19 cellular contexts compared by ENCODE assay signal in the genomic region with DNA sequence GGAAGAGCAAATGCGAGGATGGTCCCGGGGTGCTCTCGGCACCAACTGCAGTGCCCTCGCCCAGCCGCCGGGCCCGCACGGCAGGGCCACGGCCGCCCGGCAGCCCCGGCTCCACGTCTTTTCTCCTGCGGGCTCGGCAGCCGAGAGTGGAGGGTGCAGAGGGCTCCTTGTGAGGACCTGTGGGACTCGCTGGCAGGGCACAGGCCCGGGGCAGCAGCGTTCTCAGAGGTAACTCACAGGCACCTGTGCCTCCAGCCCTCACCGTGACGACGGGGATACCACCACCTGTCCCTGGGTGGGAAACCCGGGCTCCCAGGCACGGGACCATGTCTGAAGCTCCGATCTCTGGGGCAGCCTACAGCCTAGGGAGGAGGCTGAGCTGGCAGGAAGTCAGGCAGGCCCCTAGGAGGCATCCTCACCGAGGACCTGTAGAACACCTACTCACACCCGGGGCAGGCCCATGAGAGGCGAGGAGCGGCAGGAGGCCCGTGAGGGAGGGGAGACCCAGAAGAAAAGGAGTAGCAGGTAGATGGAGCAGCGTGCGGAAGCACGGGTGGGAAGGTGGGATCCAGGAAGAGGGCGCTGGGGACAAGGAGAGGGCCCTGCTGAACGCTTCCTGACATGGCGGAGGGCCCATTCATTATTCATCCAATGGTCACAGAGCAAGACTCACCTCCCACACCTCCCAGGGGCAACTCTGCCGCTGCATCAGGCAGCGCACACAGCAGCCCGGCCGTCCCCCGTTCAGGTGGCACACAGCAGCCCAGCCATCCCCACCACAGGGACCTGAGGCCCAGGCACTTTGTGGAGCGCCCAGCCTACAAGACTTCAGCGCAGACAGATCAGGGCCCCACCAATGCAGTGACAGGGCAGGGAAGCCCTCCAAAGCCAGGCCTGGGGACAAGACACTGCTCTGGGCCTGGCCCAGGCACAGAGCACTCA.
DNase-seq lines count a peak whose midpoint lies in the region; ATAC-seq, FAIRE-seq and TF ChIP-seq lines count a peak whose summit lies in the region.
"Had no signal": no experiment of that assay in that cellular context is flagged by ENCODE, and none has a peak within 500 bp of the region (broad histone marks: within the 10 kb centered on the region; RNA-seq: fewer than 3 reads in every experiment).

No MANE protein-coding gene starts in this region.

- H3K4me3 ChIP-seq in H1 (ENCODE audit: extremely low read depth in 1 of 4, insufficient read depth in 2 of 4, low read depth in 3 of 4, low read length in 4 of 4) (no peak overlapping the region), aorta (ENCODE audit: low read length in 2 of 2) (no peak overlapping the region)
- H3K4me3 ChIP-seq: left lung, mucosa of descending colon, testis had no signal

- intact Hi-C loops in aorta (cut with DNase I) = no loop called here

- no peak overlapping the region for H3K4me3 Mint-ChIP-seq in T-helper 1 cell treated with Interleukin-12 subunit alpha and Interleukin-12 subunit beta and Interleukin-4 antibody, amounts not matched to agents 30 μg/mL and 1 μg/mL, for 36 hours

- FAIRE-seq in H1 (lab: Jason Lieb, UNC) = no peak
- FAIRE-seq: endometrium, GM19239, H54 had no signal

- peak; percentile 19 for DNase-seq in stimulated activated CD4-positive, alpha-beta T cell treated with anti-CD3 and anti-CD28 coated beads, Interleukin-4, amount 100 ng/mL, for 1 hour
- no peak for DNase-seq in stimulated activated CD4-positive, alpha-beta T cell treated with anti-CD3 and anti-CD28 coated beads, Interleukin-4, amount 100 ng/mL, for 24 hours
- no peak for DNase-seq in H1 (ENCODE audit: low read depth in 1 of 2, low spot score in 2 of 2)
- no peak for DNase-seq in aorta
- no peak for DNase-seq in NCI-H524 treated with DMSO at 0.1 percent for 48 hours (lab: John Stamatoyannopoulos, UW)
- DNase-seq: activated effector memory CD4-positive, alpha-beta T cell treated with Interleukin-2 at 50 U/mL for 16 hours; NCI-H1417 treated with DMSO at 0.1 percent for 48 hours; NCI-H526 treated with DMSO at 0.1 percent for 48 hours; nucleus accumbens; retina; stimulated activated CD4-positive, alpha-beta T cell treated with anti-CD3 and anti-CD28 coated beads, Interleukin-12 subunit alpha, Interleukin-12 subunit beta, amount 100 ng/mL, for 4 hours; testis had no signal

- H3K79me2 ChIP-seq in H1 (ENCODE audit: control insufficient read depth in 1 of 2, insufficient read depth in 2 of 2, low read length in 2 of 2) = no peaks in the 10 kb centered on the region

- H3K4me1 ChIP-seq in H1 (replicated peaks in 1 of 4; ENCODE audit: control insufficient read depth in 3 of 4, insufficient read depth in 4 of 4, low read length in 3 of 4) = no peaks in the 10 kb centered on the region; a peak in 1 of 7 replicates
- H3K4me1 ChIP-seq in aorta (ENCODE audit: control insufficient read depth in 1 of 2, insufficient read depth in 2 of 2, low read length in 2 of 2) = no peaks in the 10 kb centered on the region
- H3K4me1 ChIP-seq: left lung, testis had no signal

- no peak overlapping the region for H3K18ac ChIP-seq in H1 (ENCODE audit: extremely low read depth, low read length)

- H3K23ac ChIP-seq in H1 (ENCODE audit: insufficient read length) = no peak overlapping the region

- no peak overlapping the region for H4K5ac ChIP-seq in H1 (ENCODE audit: insufficient read length, low read depth, low read length)

- H3K27ac Mint-ChIP-seq in T-helper 1 cell treated with Interleukin-12 subunit alpha and Interleukin-12 subunit beta and Interleukin-4 antibody, amounts not matched to agents 30 μg/mL and 1 μg/mL, for 36 hours = peak overlapping the region; percentile 53

- no peak overlapping the region for H3K27ac ChIP-seq in H1 (ENCODE audit: low read depth, low read length)
- H3K27ac ChIP-seq in aorta (ENCODE audit: low read depth in 1 of 2, low read length in 2 of 2) = no peak overlapping the region
- H3K27ac ChIP-seq: left lung, testis had no signal

- no peak overlapping the region for H4K91ac ChIP-seq in H1 (replicated peaks; ENCODE audit: insufficient read length, low read length)

- H2BK120ac ChIP-seq in H1 (replicated peaks; ENCODE audit: low read depth, low read length) = no peak overlapping the region

- H3K14ac ChIP-seq in H1 (ENCODE audit: insufficient read length) = no peak overlapping the region

- TF ChIP-seq EP300 in H1 (IDR thresholded peaks at IDR 0.05; ENCODE audit: borderline replicate concordance in 1 of 2, low read depth in 2 of 2, low read length in 2 of 2) = no peak

- no peak overlapping the region; a peak in 1 of 7 replicates for H3K9ac ChIP-seq in H1 (replicated peaks in 1 of 4; ENCODE audit: extremely low read depth in 1 of 4, low read depth in 3 of 4, low read length in 3 of 4)

- H4K20me1 ChIP-seq in H1 (replicated peaks in 1 of 2; ENCODE audit: control insufficient read depth in 1 of 2, insufficient read depth in 2 of 2, low read length in 2 of 2) = no peaks in the 10 kb centered on the region

- no peaks in the 10 kb centered on the region for H3K27me3 Mint-ChIP-seq in T-helper 1 cell treated with Interleukin-12 subunit alpha and Interleukin-12 subunit beta and Interleukin-4 antibody, amounts not matched to agents 30 μg/mL and 1 μg/mL, for 36 hours (ENCODE audit: low read depth)

- WGBS in H1 (ENCODE audit: extremely low coverage in 1 of 2, insufficient coverage in 1 of 2, insufficient read length in 1 of 2, insufficient replicate concordance in 2 of 2, low coverage in 1 of 2, low lambda C conversion rate in 2 of 2, missing lambda C conversion rate in 1 of 2), 2 experiments = 92% methylated on average over 37 of the region's 43 CpGs; no CpG with 5 or more reads in 1 of the 2 experiments
- 93 to 98% methylated on average over 43 of the region's 43 CpGs for WGBS in aorta, 2 donors

- ATAC-seq in HG02571 (IDR thresholded peaks at IDR 0.05; ENCODE audit: unreplicated experiment) (no peak), aorta (ENCODE audit: low FRiP score) (no peak)
- ATAC-seq: left lung, mucosa of descending colon had no signal

- H3K56ac ChIP-seq in H1 (replicated peaks; ENCODE audit: insufficient read length, low read depth, low read length) = no peak overlapping the region

- H3K36me3 Mint-ChIP-seq in T-helper 1 cell treated with Interleukin-12 subunit alpha and Interleukin-12 subunit beta and Interleukin-4 antibody, amounts not matched to agents 30 μg/mL and 1 μg/mL, for 36 hours (ENCODE audit: low read depth) = peaks cover 7% of the 10 kb centered on the region

- CTCF ChIA-PET in H1 (lab: Charles Lee; ENCODE audit: partially characterized antibody) = interaction anchor here (0.6 kb wide), 1 partner anchor 23 kb away, joined by 3 read pairs; no protein-coding TSS in a partner anchor

- H3K9me3 Mint-ChIP-seq in T-helper 1 cell treated with Interleukin-12 subunit alpha and Interleukin-12 subunit beta and Interleukin-4 antibody, amounts not matched to agents 30 μg/mL and 1 μg/mL, for 36 hours = no peaks in the 10 kb centered on the region

- H2BK20ac ChIP-seq in H1 (ENCODE audit: low read length) = no peak overlapping the region

- H2BK15ac ChIP-seq in H1 (ENCODE audit: low read length) = no peak overlapping the region

- H2AK5ac ChIP-seq in H1 (ENCODE audit: low read depth, low read length) = no peak overlapping the region

- H2BK5ac ChIP-seq in H1 (ENCODE audit: low read depth, low read length) = no peak overlapping the region; the same call in 1 of the 2 replicates

- H3K36me3 ChIP-seq in H1 (ENCODE audit: control insufficient read depth in 2 of 4, insufficient read depth in 4 of 4, low read length in 3 of 4) = no peaks in the 10 kb centered on the region
- H3K36me3 ChIP-seq in aorta (ENCODE audit: control insufficient read depth in 1 of 2, insufficient read depth in 2 of 2, low read length in 1 of 2) = no peaks in the 10 kb centered on the region
- H3K36me3 ChIP-seq: left lung had no signal

- peaks cover 25% of the 10 kb centered on the region for H3K4me1 Mint-ChIP-seq in T-helper 1 cell treated with Interleukin-12 subunit alpha and Interleukin-12 subunit beta and Interleukin-4 antibody, amounts not matched to agents 30 μg/mL and 1 μg/mL, for 36 hours (ENCODE audit: low read depth)

- no peak overlapping the region for H3K4me2 ChIP-seq in H1 (ENCODE audit: insufficient read depth in 1 of 2, low read depth in 2 of 2, low read length in 2 of 2)

- no peak for TF ChIP-seq CTCF in H1 (IDR thresholded peaks at IDR 0.05; ENCODE audit: control extremely low read depth in 1 of 3, insufficient read depth in 1 of 3, low read depth in 1 of 3, low read length in 3 of 3)

- H3K9me3 ChIP-seq in H1 (ENCODE audit: insufficient read depth in 2 of 2, low read depth in 1 of 2, low read length in 1 of 2) = no peaks in the 10 kb centered on the region
- H3K9me3 ChIP-seq in aorta (ENCODE audit: control insufficient read depth, low read length) = no peaks in the 10 kb centered on the region
- H3K9me3 ChIP-seq: left lung, mucosa of descending colon, testis had no signal

- H3K79me1 ChIP-seq in H1 (ENCODE audit: low read depth, low read length) = no peaks in the 10 kb centered on the region; the same call in 1 of the 2 replicates

- POLR2A ChIA-PET in H1 (lab: Charles Lee; ENCODE audit: partially characterized antibody) = no interaction called here

- TF ChIP-seq RAD21 in H1 (IDR thresholded peaks at IDR 0.05 in 1 of 2, conservative IDR thresholded peaks at IDR 0.05 in 1 of 2; ENCODE audit: low read depth in 2 of 2, low read length in 2 of 2) = no peak

- H3K27me3 ChIP-seq in H1 (replicated peaks in 1 of 4; ENCODE audit: control insufficient read depth in 3 of 4, extremely low read depth in 1 of 4, insufficient read depth in 3 of 4, low read length in 3 of 4) (no peaks in the 10 kb centered on the region), aorta (ENCODE audit: control insufficient read depth in 1 of 2, insufficient read depth in 2 of 2, low read length in 1 of 2) (no peaks in the 10 kb centered on the region)
- H3K27me3 ChIP-seq: left lung, testis had no signal

- H2BK12ac ChIP-seq in H1 (ENCODE audit: low read depth, low read length) = 0 out of 2 replicates have a peak overlapping the region, but pooled peaks have one; percentile 17

- TF ChIP-seq POLR2A in H1 (IDR thresholded peaks at IDR 0.05; ENCODE audit: control extremely low read depth in 1 of 2, low read depth in 2 of 2, low read length in 2 of 2) = no peak

- H3K4ac ChIP-seq in H1 (replicated peaks; ENCODE audit: insufficient read length, low read depth, low read length) = no peak overlapping the region

- H2AFZ ChIP-seq in H1 (ENCODE audit: low read length) = no peak overlapping the region

- H3K23me2 ChIP-seq in H1 (ENCODE audit: low read depth, low read length) = no peaks in the 10 kb centered on the region; the same call in 1 of the 2 replicates

- no peak overlapping the region; the same call in 1 of the 2 replicates for H4K8ac ChIP-seq in H1 (ENCODE audit: extremely low read depth, insufficient read depth, low read length)

TF ChIP-seq in H1, 55 proteins besides CTCF, POLR2A, EP300 and RAD21 (continues in another document):
- no peak for TF ChIP-seq SRF (IDR thresholded peaks at IDR 0.05; ENCODE audit: low read depth, low read length)
- TF ChIP-seq ATF3 (IDR thresholded peaks at IDR 0.05; ENCODE audit: insufficient read depth, low read depth, low read length) = no peak
- no peak for TF ChIP-seq ZNF274 (IDR thresholded peaks at IDR 0.05; ENCODE audit: borderline replicate concordance, extremely low read depth, low read length)
